In genomic region chr19:4523306-4524110, GRCh38 we compare ENCODE assay signal across 1 cellular context.
TF ChIP-seq lines count a peak whose summit lies in the region.

No MANE protein-coding gene starts in this region.

TF ChIP-seq in HepG2, 621 proteins besides CTCF, POLR2A, EP300 and RAD21 (continued from another document and continues in another):
- TF ChIP-seq TERF1 (CRISPR knock-in tag; IDR thresholded peaks at IDR 0.05) (no peak), CC2D1A (CRISPR knock-in tag; IDR thresholded peaks at IDR 0.05) (no peak), ZNF142 (CRISPR knock-in tag; IDR thresholded peaks at IDR 0.05) (no peak), ZNF737 (CRISPR knock-in tag; IDR thresholded peaks at IDR 0.05; ENCODE audit: borderline replicate concordance) (no peak), ZNF17 (CRISPR knock-in tag; IDR thresholded peaks at IDR 0.05) (no peak), HOXA7 (CRISPR knock-in tag; IDR thresholded peaks at IDR 0.05) (no peak), KLF6 (CRISPR knock-in tag; IDR thresholded peaks at IDR 0.05) (no peak), NR2F1 (CRISPR knock-in tag; IDR thresholded peaks at IDR 0.05) (peak; percentile 97 to 99), JUN (CRISPR knock-in tag; IDR thresholded peaks at IDR 0.05) (no peak), ZNF414 (CRISPR knock-in tag; IDR thresholded peaks at IDR 0.05) (no peak), ZNF432 (CRISPR knock-in tag; IDR thresholded peaks at IDR 0.05; ENCODE audit: borderline replicate concordance) (no peak), GRHL1 (CRISPR knock-in tag; conservative IDR thresholded peaks at IDR 0.05) (no peak), MAFF (IDR thresholded peaks at IDR 0.05; ENCODE audit: low read depth, low read length) (no peak), ZSCAN9 (CRISPR knock-in tag; IDR thresholded peaks at IDR 0.05; ENCODE audit: borderline replicate concordance) (no peak), ETV6 (CRISPR knock-in tag; conservative IDR thresholded peaks at IDR 0.05) (no peak), POGK (CRISPR knock-in tag; conservative IDR thresholded peaks at IDR 0.05) (no peak), KDM2A (CRISPR knock-in tag; IDR thresholded peaks at IDR 0.05; ENCODE audit: borderline replicate concordance, low read depth) (peak; percentile 57; the same call in 1 of the 2 replicates), ZNF7 (CRISPR knock-in tag; IDR thresholded peaks at IDR 0.05) (no peak), MBD4 (IDR thresholded peaks at IDR 0.05; ENCODE audit: borderline replicate concordance, low read length) (no peak), ZNF614 (CRISPR knock-in tag; IDR thresholded peaks at IDR 0.05; ENCODE audit: borderline replicate concordance) (no peak), ZNF260 (CRISPR knock-in tag; IDR thresholded peaks at IDR 0.05; ENCODE audit: borderline replicate concordance, low read depth) (no peak), MEIS2 (CRISPR knock-in tag; IDR thresholded peaks at IDR 0.05) (0 out of 2 replicates have a peak, but pooled peaks have one; percentile 21), CAMTA2 (CRISPR knock-in tag; IDR thresholded peaks at IDR 0.05; ENCODE audit: borderline replicate concordance) (no peak), ZBTB10 (CRISPR knock-in tag; IDR thresholded peaks at IDR 0.05; ENCODE audit: borderline replicate concordance) (0 out of 2 replicates have a peak, but pooled peaks have one; percentile 45), KDM5B (CRISPR knock-in tag; IDR thresholded peaks at IDR 0.05; ENCODE audit: borderline replicate concordance) (peak; percentile 23; the same call in 1 of the 2 replicates), PCBP2 (optimal IDR thresholded peaks at IDR 0.05; ENCODE audit: low read depth, low read length, poor library complexity, severe bottlenecking) (no peak), SNRNP70 (IDR thresholded peaks at IDR 0.05; ENCODE audit: low read depth, low read length) (no peak), TEAD3 (CRISPR knock-in tag; optimal IDR thresholded peaks at IDR 0.05; ENCODE audit: borderline replicate concordance) (peak; percentile 61), ZNF687 (CRISPR knock-in tag; IDR thresholded peaks at IDR 0.05) (peak; percentile 74), NRL (CRISPR knock-in tag; IDR thresholded peaks at IDR 0.05; ENCODE audit: borderline replicate concordance) (no peak), ZFAT (CRISPR knock-in tag; conservative IDR thresholded peaks at IDR 0.05) (no peak), FOXP4 (CRISPR knock-in tag; IDR thresholded peaks at IDR 0.05) (peak; percentile 39; the same call in 1 of the 2 replicates), E2F5 (CRISPR knock-in tag; conservative IDR thresholded peaks at IDR 0.05) (peak; percentile 15; the same call in 1 of the 2 replicates)
